1 cellular context compared by ENCODE assay signal in genomic region chr21:44813149-44813548, GRCh38.
TF ChIP-seq lines count a peak whose summit lies in the region.

No MANE protein-coding gene starts in this region.

TF ChIP-seq in WTC11, 78 proteins besides CTCF, POLR2A, EP300 and RAD21 (continued from another document):
- TF ChIP-seq AR (CRISPR knock-in tag; IDR thresholded peaks at IDR 0.05) (no peak), HMGA2 (CRISPR knock-in tag; IDR thresholded peaks at IDR 0.05) (no peak), ATF6 (CRISPR knock-in tag; IDR thresholded peaks at IDR 0.05) (no peak)
